Comparison of ENCODE assay signal across 1 cellular context in the genomic region with DNA sequence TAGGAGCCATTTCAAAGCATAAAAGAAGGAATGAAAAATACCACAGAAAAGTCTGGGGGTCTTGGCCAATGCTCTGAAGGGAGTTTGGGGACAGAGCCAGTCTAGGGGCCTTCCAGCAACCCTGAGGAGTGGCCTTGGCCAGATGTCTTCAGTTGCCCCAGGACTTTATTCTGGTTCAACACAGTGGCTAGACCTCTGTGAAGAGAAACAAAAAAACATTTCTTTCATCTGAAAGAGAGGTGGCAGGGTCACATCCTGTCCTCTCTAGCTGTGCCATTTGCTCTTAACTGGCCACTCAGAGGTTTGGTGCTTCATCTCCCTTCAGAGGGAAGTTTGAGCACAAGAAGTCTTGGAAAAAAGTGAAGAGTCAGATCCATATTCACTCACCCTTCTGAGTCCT.
TF ChIP-seq lines count a peak whose summit lies in the region.

No MANE protein-coding gene starts in this region.

TF ChIP-seq in GM23338, 12 proteins besides CTCF, POLR2A, EP300 and RAD21 (continued from another document):
- TF ChIP-seq, protein P1, sequence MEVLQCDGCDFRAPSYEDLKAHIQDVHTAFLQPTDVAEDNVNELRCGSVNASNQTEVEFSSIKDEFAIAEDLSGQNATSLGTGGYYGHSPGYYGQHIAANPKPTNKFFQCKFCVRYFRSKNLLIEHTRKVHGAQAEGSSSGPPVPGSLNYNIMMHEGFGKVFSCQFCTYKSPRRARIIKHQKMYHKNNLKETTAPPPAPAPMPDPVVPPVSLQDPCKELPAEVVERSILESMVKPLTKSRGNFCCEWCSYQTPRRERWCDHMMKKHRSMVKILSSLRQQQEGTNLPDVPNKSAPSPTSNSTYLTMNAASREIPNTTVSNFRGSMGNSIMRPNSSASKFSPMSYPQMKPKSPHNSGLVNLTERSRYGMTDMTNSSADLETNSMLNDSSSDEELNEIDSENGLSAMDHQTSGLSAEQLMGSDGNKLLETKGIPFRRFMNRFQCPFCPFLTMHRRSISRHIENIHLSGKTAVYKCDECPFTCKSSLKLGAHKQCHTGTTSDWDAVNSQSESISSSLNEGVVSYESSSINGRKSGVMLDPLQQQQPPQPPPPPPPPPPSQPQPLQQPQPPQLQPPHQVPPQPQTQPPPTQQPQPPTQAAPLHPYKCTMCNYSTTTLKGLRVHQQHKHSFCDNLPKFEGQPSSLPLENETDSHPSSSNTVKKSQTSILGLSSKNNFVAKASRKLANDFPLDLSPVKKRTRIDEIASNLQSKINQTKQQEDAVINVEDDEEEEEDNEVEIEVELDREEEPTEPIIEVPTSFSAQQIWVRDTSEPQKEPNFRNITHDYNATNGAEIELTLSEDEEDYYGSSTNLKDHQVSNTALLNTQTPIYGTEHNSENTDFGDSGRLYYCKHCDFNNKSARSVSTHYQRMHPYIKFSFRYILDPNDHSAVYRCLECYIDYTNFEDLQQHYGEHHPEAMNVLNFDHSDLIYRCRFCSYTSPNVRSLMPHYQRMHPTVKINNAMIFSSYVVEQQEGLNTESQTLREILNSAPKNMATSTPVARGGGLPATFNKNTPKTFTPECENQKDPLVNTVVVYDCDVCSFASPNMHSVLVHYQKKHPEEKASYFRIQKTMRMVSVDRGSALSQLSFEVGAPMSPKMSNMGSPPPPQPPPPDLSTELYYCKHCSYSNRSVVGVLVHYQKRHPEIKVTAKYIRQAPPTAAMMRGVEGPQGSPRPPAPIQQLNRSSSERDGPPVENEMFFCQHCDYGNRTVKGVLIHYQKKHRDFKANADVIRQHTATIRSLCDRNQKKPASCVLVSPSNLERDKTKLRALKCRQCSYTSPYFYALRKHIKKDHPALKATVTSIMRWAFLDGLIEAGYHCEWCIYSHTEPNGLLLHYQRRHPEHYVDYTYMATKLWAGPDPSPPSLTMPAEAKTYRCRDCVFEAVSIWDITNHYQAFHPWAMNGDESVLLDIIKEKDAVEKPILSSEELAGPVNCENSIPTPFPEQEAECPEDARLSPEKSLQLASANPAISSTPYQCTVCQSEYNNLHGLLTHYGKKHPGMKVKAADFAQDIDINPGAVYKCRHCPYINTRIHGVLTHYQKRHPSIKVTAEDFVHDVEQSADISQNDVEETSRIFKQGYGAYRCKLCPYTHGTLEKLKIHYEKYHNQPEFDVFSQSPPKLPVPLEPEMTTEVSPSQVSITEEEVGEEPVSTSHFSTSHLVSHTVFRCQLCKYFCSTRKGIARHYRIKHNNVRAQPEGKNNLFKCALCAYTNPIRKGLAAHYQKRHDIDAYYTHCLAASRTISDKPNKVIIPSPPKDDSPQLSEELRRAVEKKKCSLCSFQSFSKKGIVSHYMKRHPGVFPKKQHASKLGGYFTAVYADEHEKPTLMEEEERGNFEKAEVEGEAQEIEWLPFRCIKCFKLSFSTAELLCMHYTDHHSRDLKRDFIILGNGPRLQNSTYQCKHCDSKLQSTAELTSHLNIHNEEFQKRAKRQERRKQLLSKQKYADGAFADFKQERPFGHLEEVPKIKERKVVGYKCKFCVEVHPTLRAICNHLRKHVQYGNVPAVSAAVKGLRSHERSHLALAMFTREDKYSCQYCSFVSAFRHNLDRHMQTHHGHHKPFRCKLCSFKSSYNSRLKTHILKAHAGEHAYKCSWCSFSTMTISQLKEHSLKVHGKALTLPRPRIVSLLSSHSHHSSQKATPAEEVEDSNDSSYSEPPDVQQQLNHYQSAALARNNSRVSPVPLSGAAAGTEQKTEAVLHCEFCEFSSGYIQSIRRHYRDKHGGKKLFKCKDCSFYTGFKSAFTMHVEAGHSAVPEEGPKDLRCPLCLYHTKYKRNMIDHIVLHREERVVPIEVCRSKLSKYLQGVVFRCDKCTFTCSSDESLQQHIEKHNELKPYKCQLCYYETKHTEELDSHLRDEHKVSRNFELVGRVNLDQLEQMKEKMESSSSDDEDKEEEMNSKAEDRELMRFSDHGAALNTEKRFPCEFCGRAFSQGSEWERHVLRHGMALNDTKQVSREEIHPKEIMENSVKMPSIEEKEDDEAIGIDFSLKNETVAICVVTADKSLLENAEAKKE (CRISPR knock-in tag; IDR thresholded peaks at IDR 0.05) = no peak
